Comparison of ENCODE assay signal across 8 cellular contexts in genomic region chr4:109977854-109978501, GRCh38.
A peak's percentile ranks its signal among the peaks of the same experiment; 100 is the strongest.
DNase-seq lines count a peak whose midpoint lies in the region; ATAC-seq, FAIRE-seq and TF ChIP-seq lines count a peak whose summit lies in the region.
"Had no signal": no experiment of that assay in that cellular context is flagged by ENCODE, and none has a peak within 500 bp of the region (broad histone marks: within the 10 kb centered on the region; RNA-seq: fewer than 3 reads in every experiment).

No MANE protein-coding gene starts in this region.

- in situ Hi-C loops in mammary epithelial cell (cut with MboI; ENCODE audit: low sequenced_read_pairs in 2 of 2) = loop anchor here in 1 of 2 donors (10.0 kb wide), 2 partner anchors 163 to 553 kb away; partner anchors contain the start of gene GAR1

- no peak overlapping the region for H3K27ac ChIP-seq in mammary epithelial cell (ENCODE audit: insufficient read depth, low read depth, low read length)

- H3K4me1 ChIP-seq in mammary epithelial cell (ENCODE audit: insufficient read depth, low read length) = peaks cover 18% of the 10 kb centered on the region

- no peaks in the 10 kb centered on the region for H3K27me3 ChIP-seq in mammary epithelial cell (ENCODE audit: insufficient read depth, low read length)

- no peak overlapping the region for H3K4me3 ChIP-seq in mammary epithelial cell (replicated peaks in 1 of 3; ENCODE audit: insufficient read depth in 1 of 3, low read depth in 2 of 3, low read length in 3 of 3)

- peak; percentile 32 for DNase-seq in NCI-H1694 treated with DMSO at 0.1 percent for 48 hours (lab: John Stamatoyannopoulos, UW)
- peak; percentile 40 for DNase-seq in mammary epithelial cell
- DNase-seq in medulla oblongata (ENCODE audit: extremely low spot score) = peak; percentile 33

- FAIRE-seq in G401.6 (lab: Jason Lieb, UNC) = peak; percentile 85

- H2AFZ ChIP-seq in mammary epithelial cell (ENCODE audit: low read depth, low read length) = no peak overlapping the region

- H3K9me3 ChIP-seq in mammary epithelial cell (replicated peaks; ENCODE audit: insufficient read depth, low read length) = no peaks in the 10 kb centered on the region

- no peak overlapping the region for H3K4me2 ChIP-seq in mammary epithelial cell (ENCODE audit: insufficient read depth, low read depth, low read length)

- no peak for ATAC-seq in HG03354 (IDR thresholded peaks at IDR 0.05; ENCODE audit: poor library complexity, severe bottlenecking, unreplicated experiment)
- ATAC-seq in HG02970 (IDR thresholded peaks at IDR 0.05; ENCODE audit: low FRiP score, unreplicated experiment) = no peak
- no peak for ATAC-seq in GM21526 (IDR thresholded peaks at IDR 0.05; ENCODE audit: low FRiP score, unreplicated experiment)
- ATAC-seq: naive thymus-derived CD8-positive, alpha-beta T cell had no signal

- CTCF ChIA-PET in mammary epithelial cell (lab: Charles Lee; ENCODE audit: low non-redundant PET) = no interaction called here

- TF ChIP-seq CTCF in mammary epithelial cell (conservative IDR thresholded peaks at IDR 0.05 in 1 of 2, IDR thresholded peaks at IDR 0.05 in 1 of 2; ENCODE audit: extremely low read depth in 1 of 2, insufficient read depth in 1 of 2, low read depth in 1 of 2, low read length in 2 of 2) = peak; percentile 63 to 64

- H4K20me1 ChIP-seq in mammary epithelial cell (ENCODE audit: insufficient read depth, low read length) = no peaks in the 10 kb centered on the region

- no TSS peak for BruUV-seq in mammary epithelial cell (replicated peaks; lab: Mats Ljungman, UMichigan)

- H3K79me2 ChIP-seq in mammary epithelial cell (ENCODE audit: insufficient read depth, low read length) = no peaks in the 10 kb centered on the region

- intact Hi-C loops in mammary epithelial cell (cut with micrococcal nuclease) = loop anchor here (1.0 to 10.0 kb wide), 4 partner anchors 161 to 556 kb away; partner anchors contain the start of genes CASP6 and GAR1

- 61% methylated on average over 2 of the region's 2 CpGs for WGBS in mammary epithelial cell (ENCODE audit: low coverage, missing lambda C conversion rate)

- no peaks in the 10 kb centered on the region for H3K36me3 ChIP-seq in mammary epithelial cell (ENCODE audit: insufficient read depth, low read length)

- H3K9ac ChIP-seq in mammary epithelial cell (ENCODE audit: insufficient read depth, low read length) = no peak overlapping the region

- dilution Hi-C loops in mammary epithelial cell (cut with HindIII; ENCODE audit: low sequenced_read_pairs) = no loop called here
